ENCODE assay signal across 2 cellular contexts in genomic region chr14:63267171-63267570, GRCh38.
TF ChIP-seq lines count a peak whose summit lies in the region.

No MANE protein-coding gene starts in this region.

TF ChIP-seq in SK-N-SH, 30 proteins besides CTCF, POLR2A, EP300 and RAD21 (continued from another document):
- TF ChIP-seq, protein P1, sequence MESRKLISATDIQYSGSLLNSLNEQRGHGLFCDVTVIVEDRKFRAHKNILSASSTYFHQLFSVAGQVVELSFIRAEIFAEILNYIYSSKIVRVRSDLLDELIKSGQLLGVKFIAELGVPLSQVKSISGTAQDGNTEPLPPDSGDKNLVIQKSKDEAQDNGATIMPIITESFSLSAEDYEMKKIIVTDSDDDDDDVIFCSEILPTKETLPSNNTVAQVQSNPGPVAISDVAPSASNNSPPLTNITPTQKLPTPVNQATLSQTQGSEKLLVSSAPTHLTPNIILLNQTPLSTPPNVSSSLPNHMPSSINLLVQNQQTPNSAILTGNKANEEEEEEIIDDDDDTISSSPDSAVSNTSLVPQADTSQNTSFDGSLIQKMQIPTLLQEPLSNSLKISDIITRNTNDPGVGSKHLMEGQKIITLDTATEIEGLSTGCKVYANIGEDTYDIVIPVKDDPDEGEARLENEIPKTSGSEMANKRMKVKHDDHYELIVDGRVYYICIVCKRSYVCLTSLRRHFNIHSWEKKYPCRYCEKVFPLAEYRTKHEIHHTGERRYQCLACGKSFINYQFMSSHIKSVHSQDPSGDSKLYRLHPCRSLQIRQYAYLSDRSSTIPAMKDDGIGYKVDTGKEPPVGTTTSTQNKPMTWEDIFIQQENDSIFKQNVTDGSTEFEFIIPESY (IDR thresholded peaks at IDR 0.05; ENCODE audit: borderline replicate concordance, low read depth) = no peak
- TF ChIP-seq SMC3 (IDR thresholded peaks at IDR 0.05; ENCODE audit: low read depth, low read length) (no peak), NRF1 (IDR thresholded peaks at IDR 0.05; ENCODE audit: low read depth, low read length) (no peak), GATA2 (CRISPR knock-in tag; IDR thresholded peaks at IDR 0.05) (no peak), FOXM1 (IDR thresholded peaks at IDR 0.05; ENCODE audit: low read depth) (no peak), JUND (IDR thresholded peaks at IDR 0.05) (no peak), NFIC (IDR thresholded peaks at IDR 0.05; ENCODE audit: borderline replicate concordance) (no peak), SIN3A (IDR thresholded peaks at IDR 0.05; ENCODE audit: borderline replicate concordance, low read depth, low read length) (no peak), YY1 (IDR thresholded peaks at IDR 0.05; ENCODE audit: low read depth) (no peak), EZH2phosphoT487 (IDR thresholded peaks at IDR 0.05; ENCODE audit: borderline replicate concordance, low read depth) (no peak), MXI1 (IDR thresholded peaks at IDR 0.05; ENCODE audit: low read depth, low read length) (no peak), REST (IDR thresholded peaks at IDR 0.05; ENCODE audit: low read depth, low read length) (no peak)

TF ChIP-seq in SK-N-SH treated with all-trans-retinoic acid at 6 μM for 48 hours, 23 proteins besides CTCF, POLR2A, EP300 and RAD21 (continued from another document):
- TF ChIP-seq, protein P2, sequence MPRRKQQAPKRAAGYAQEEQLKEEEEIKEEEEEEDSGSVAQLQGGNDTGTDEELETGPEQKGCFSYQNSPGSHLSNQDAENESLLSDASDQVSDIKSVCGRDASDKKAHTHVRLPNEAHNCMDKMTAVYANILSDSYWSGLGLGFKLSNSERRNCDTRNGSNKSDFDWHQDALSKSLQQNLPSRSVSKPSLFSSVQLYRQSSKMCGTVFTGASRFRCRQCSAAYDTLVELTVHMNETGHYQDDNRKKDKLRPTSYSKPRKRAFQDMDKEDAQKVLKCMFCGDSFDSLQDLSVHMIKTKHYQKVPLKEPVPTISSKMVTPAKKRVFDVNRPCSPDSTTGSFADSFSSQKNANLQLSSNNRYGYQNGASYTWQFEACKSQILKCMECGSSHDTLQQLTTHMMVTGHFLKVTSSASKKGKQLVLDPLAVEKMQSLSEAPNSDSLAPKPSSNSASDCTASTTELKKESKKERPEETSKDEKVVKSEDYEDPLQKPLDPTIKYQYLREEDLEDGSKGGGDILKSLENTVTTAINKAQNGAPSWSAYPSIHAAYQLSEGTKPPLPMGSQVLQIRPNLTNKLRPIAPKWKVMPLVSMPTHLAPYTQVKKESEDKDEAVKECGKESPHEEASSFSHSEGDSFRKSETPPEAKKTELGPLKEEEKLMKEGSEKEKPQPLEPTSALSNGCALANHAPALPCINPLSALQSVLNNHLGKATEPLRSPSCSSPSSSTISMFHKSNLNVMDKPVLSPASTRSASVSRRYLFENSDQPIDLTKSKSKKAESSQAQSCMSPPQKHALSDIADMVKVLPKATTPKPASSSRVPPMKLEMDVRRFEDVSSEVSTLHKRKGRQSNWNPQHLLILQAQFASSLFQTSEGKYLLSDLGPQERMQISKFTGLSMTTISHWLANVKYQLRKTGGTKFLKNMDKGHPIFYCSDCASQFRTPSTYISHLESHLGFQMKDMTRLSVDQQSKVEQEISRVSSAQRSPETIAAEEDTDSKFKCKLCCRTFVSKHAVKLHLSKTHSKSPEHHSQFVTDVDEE (CRISPR knock-in tag; IDR thresholded peaks at IDR 0.05) = no peak
- TF ChIP-seq ZNF8 (CRISPR knock-in tag; IDR thresholded peaks at IDR 0.05) (no peak), RARB (CRISPR knock-in tag; IDR thresholded peaks at IDR 0.05) (no peak), BACH2 (CRISPR knock-in tag; IDR thresholded peaks at IDR 0.05; ENCODE audit: borderline replicate concordance) (no peak), GLIS3 (CRISPR knock-in tag; IDR thresholded peaks at IDR 0.05) (no peak), TCF4 (CRISPR knock-in tag; IDR thresholded peaks at IDR 0.05; ENCODE audit: borderline replicate concordance) (no peak), CSDC2 (CRISPR knock-in tag; IDR thresholded peaks at IDR 0.05) (no peak), ISL1 (CRISPR knock-in tag; IDR thresholded peaks at IDR 0.05) (no peak), ZFP3 (CRISPR knock-in tag; IDR thresholded peaks at IDR 0.05) (no peak), ESRRG (CRISPR knock-in tag; IDR thresholded peaks at IDR 0.05) (no peak), ZNF70 (CRISPR knock-in tag; IDR thresholded peaks at IDR 0.05) (no peak), TOX (CRISPR knock-in tag; IDR thresholded peaks at IDR 0.05; ENCODE audit: borderline replicate concordance) (no peak)
- TF ChIP-seq, protein P3, sequence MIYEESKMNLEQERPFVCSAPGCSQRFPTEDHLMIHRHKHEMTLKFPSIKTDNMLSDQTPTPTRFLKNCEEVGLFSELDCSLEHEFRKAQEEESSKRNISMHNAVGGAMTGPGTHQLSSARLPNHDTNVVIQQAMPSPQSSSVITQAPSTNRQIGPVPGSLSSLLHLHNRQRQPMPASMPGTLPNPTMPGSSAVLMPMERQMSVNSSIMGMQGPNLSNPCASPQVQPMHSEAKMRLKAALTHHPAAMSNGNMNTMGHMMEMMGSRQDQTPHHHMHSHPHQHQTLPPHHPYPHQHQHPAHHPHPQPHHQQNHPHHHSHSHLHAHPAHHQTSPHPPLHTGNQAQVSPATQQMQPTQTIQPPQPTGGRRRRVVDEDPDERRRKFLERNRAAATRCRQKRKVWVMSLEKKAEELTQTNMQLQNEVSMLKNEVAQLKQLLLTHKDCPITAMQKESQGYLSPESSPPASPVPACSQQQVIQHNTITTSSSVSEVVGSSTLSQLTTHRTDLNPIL (CRISPR knock-in tag; IDR thresholded peaks at IDR 0.05; ENCODE audit: low read depth) = no peak
- TF ChIP-seq, protein P4, sequence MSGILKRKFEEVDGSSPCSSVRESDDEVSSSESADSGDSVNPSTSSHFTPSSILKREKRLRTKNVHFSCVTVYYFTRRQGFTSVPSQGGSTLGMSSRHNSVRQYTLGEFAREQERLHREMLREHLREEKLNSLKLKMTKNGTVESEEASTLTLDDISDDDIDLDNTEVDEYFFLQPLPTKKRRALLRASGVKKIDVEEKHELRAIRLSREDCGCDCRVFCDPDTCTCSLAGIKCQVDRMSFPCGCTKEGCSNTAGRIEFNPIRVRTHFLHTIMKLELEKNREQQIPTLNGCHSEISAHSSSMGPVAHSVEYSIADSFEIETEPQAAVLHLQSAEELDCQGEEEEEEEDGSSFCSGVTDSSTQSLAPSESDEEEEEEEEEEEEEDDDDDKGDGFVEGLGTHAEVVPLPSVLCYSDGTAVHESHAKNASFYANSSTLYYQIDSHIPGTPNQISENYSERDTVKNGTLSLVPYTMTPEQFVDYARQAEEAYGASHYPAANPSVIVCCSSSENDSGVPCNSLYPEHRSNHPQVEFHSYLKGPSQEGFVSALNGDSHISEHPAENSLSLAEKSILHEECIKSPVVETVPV (CRISPR knock-in tag; IDR thresholded peaks at IDR 0.05) = no peak
